1 cellular context compared by ENCODE assay signal in the genomic region with DNA sequence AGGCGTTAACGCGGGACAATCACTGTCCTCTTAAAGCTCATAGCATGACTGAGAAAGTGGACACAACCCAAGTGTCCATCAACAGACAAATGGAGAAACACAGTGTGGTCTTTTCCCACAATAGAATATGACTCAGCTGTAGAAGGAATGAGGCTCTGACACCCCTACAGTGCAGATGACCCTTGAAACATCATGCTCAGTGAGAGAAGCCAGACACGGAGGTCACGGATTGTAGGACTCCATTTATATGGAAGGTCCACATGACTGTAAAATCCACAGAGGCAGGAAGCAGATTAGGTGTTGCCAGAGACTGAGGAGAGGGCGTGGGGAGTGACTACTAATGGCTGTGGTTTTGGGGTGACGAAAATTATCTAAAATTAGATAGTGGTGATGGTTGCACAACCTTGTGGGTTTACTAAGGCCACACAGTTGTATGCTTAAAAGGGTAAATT.
TF ChIP-seq lines count a peak whose summit lies in the region.

No MANE protein-coding gene starts in this region.

TF ChIP-seq in GM12878, 131 proteins besides CTCF, POLR2A, EP300 and RAD21:
- TF ChIP-seq MEF2B (IDR thresholded peaks at IDR 0.05; ENCODE audit: partially characterized antibody, poor library complexity, severe bottlenecking) = peak; percentile 56
- TF ChIP-seq CEBPB (IDR thresholded peaks at IDR 0.05; ENCODE audit: borderline replicate concordance in 1 of 2, low read depth in 2 of 2, low read length in 2 of 2) = peak in 1 of 2 experiments; percentile 12; a peak in 1 of 4 replicates
- TF ChIP-seq, protein P1, sequence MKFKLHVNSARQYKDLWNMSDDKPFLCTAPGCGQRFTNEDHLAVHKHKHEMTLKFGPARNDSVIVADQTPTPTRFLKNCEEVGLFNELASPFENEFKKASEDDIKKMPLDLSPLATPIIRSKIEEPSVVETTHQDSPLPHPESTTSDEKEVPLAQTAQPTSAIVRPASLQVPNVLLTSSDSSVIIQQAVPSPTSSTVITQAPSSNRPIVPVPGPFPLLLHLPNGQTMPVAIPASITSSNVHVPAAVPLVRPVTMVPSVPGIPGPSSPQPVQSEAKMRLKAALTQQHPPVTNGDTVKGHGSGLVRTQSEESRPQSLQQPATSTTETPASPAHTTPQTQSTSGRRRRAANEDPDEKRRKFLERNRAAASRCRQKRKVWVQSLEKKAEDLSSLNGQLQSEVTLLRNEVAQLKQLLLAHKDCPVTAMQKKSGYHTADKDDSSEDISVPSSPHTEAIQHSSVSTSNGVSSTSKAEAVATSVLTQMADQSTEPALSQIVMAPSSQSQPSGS (IDR thresholded peaks at IDR 0.05; ENCODE audit: low read length) = 0 out of 2 replicates have a peak, but pooled peaks have one; percentile 26
- 0 out of 2 replicates have a peak, but pooled peaks have one; percentile 24 for TF ChIP-seq DPF2 (IDR thresholded peaks at IDR 0.05)
- TF ChIP-seq PML (IDR thresholded peaks at IDR 0.05; ENCODE audit: low read length) = no peak
- no peak for TF ChIP-seq ASH2L (IDR thresholded peaks at IDR 0.05; ENCODE audit: borderline replicate concordance, low read depth)
- TF ChIP-seq MEF2A (IDR thresholded peaks at IDR 0.05; ENCODE audit: insufficient read depth, low read depth, low read length) = peak; percentile 86
- TF ChIP-seq ATF7 (IDR thresholded peaks at IDR 0.05; ENCODE audit: low read depth) = peak; percentile 20; the same call in 1 of the 2 replicates
- TF ChIP-seq RUNX3 (IDR thresholded peaks at IDR 0.05; ENCODE audit: low read length) = peak; percentile 85
- TF ChIP-seq NFIC (IDR thresholded peaks at IDR 0.05; ENCODE audit: low read depth, low read length) = peak; percentile 34; the same call in 1 of the 2 replicates
- no peak for TF ChIP-seq SRF (IDR thresholded peaks at IDR 0.05; ENCODE audit: low read depth in 2 of 2, low read length in 2 of 2)
- no peak for TF ChIP-seq ZNF384 (IDR thresholded peaks at IDR 0.05; ENCODE audit: borderline replicate concordance, low read depth, low read length)
- TF ChIP-seq IKZF2 (IDR thresholded peaks at IDR 0.05) = 0 out of 4 replicates have a peak, but pooled peaks of 1 of the 2 experiments have one; percentile 16
- 0 out of 2 replicates have a peak, but pooled peaks have one; percentile 22 for TF ChIP-seq YY1 (IDR thresholded peaks at IDR 0.05; ENCODE audit: low read depth, low read length)
- peak; percentile 43; the same call in 1 of the 2 replicates for TF ChIP-seq CBFB (IDR thresholded peaks at IDR 0.05; ENCODE audit: low read depth)
- no peak for TF ChIP-seq CBX3 (IDR thresholded peaks at IDR 0.05; ENCODE audit: borderline replicate concordance, low read depth)
- no peak for TF ChIP-seq CHD1 (IDR thresholded peaks at IDR 0.05; ENCODE audit: low read depth, low read length)
- TF ChIP-seq POU2F2 (IDR thresholded peaks at IDR 0.05; ENCODE audit: borderline replicate concordance, low read depth, low read length) = no peak
- no peak for TF ChIP-seq ZZZ3 (IDR thresholded peaks at IDR 0.05; ENCODE audit: control insufficient read depth, insufficient read length, low read depth)
- TF ChIP-seq, protein P2, sequence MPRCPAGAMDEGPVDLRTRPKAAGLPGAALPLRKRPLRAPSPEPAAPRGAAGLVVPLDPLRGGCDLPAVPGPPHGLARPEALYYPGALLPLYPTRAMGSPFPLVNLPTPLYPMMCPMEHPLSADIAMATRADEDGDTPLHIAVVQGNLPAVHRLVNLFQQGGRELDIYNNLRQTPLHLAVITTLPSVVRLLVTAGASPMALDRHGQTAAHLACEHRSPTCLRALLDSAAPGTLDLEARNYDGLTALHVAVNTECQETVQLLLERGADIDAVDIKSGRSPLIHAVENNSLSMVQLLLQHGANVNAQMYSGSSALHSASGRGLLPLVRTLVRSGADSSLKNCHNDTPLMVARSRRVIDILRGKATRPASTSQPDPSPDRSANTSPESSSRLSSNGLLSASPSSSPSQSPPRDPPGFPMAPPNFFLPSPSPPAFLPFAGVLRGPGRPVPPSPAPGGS (IDR thresholded peaks at IDR 0.05; ENCODE audit: borderline replicate concordance, insufficient read depth, low read depth, low read length, poor library complexity, severe bottlenecking) = no peak
